9 cellular contexts compared by ENCODE assay signal in genomic region chr10:12334186-12334530, GRCh38. TPM values are rescaled to one million over a fixed set of nuclear protein-coding genes. Genes with fewer than 3 reads are reported as not detected.
DNase-seq lines count a peak whose midpoint lies in the region; ATAC-seq and TF ChIP-seq lines count a peak whose summit lies in the region.
"Had no signal": no experiment of that assay in that cellular context is flagged by ENCODE, and none has a peak within 500 bp of the region (broad histone marks: within the 10 kb centered on the region; RNA-seq: fewer than 3 reads in every experiment).

No MANE protein-coding gene starts in this region.

- H3K27me3 Mint-ChIP-seq in naive B cell = no peaks in the 10 kb centered on the region

- no peak overlapping the region for H3K9ac ChIP-seq in liver (ENCODE audit: low read depth in 1 of 2, low read length in 2 of 2)

- H3K4me3 ChIP-seq in liver (ENCODE audit: low read depth in 1 of 3, low read length in 3 of 3) = no peak overlapping the region
- no peak overlapping the region for H3K4me3 ChIP-seq in right lobe of liver
- H3K4me3 ChIP-seq in brain microvascular endothelial cell (ENCODE audit: low read depth, low read length) = no peak overlapping the region
- H3K4me3 ChIP-seq in upper lobe of right lung = no peak overlapping the region

- intact Hi-C loops in right lobe of liver (cut with DNase I) (no loop called here), upper lobe of right lung (cut with DNase I) (no loop called here)

- H3K9me3 ChIP-seq in liver (ENCODE audit: control insufficient read depth in 4 of 4, low read length in 3 of 4) (no peaks in the 10 kb centered on the region), right lobe of liver (no peaks in the 10 kb centered on the region), upper lobe of right lung (no peaks in the 10 kb centered on the region)

- H3K4me3 Mint-ChIP-seq in naive B cell = peak overlapping the region in 5 of 8 donors; percentile 49 to 82 (median 68)

- H3K36me3 ChIP-seq in liver (ENCODE audit: control insufficient read depth in 4 of 4, insufficient read depth in 3 of 4, low read depth in 1 of 4, low read length in 3 of 4) (no peaks in the 10 kb centered on the region), right lobe of liver (no peaks in the 10 kb centered on the region), brain microvascular endothelial cell (replicated peaks) (no peaks in the 10 kb centered on the region), upper lobe of right lung (no peaks in the 10 kb centered on the region)

- DNase-seq in right lobe of liver = no peak
- no peak for DNase-seq in brain microvascular endothelial cell
- DNase-seq in naive B cell = no peak
- no peak for DNase-seq in NCI-H748 treated with DMSO at 0.1 percent for 48 hours (lab: John Stamatoyannopoulos, UW)
- DNase-seq in upper lobe of right lung = no peak
- DNase-seq in SKM-1 treated with dmso at 0.1 percent for 144 hours (lab: John Stamatoyannopoulos, UW; ENCODE audit: unreplicated experiment) = no peak
- DNase-seq: NCI-H2029 had no signal

- ATAC-seq in right lobe of liver = no peak
- no peak for ATAC-seq in naive B cell (ENCODE audit: low read depth in 2 of 2)
- no peak for ATAC-seq in upper lobe of right lung
- no peak for ATAC-seq in HG03520 (IDR thresholded peaks at IDR 0.05; ENCODE audit: unreplicated experiment)

- peak overlapping the region in 5 of 6 donors; percentile 61 to 94 (median 88) for H3K27ac Mint-ChIP-seq in naive B cell

- no peak for TF ChIP-seq RAD21 in liver (IDR thresholded peaks at IDR 0.05)

- H3K36me3 Mint-ChIP-seq in naive B cell = no peaks in the 10 kb centered on the region

- no peak for TF ChIP-seq POLR2A in right lobe of liver (IDR thresholded peaks at IDR 0.05)

- WGBS in liver = 89% methylated on average over 6 of the region's 6 CpGs
- WGBS in right lobe of liver (ENCODE audit: insufficient coverage, low coverage, low lambda C conversion rate, missing lambda C conversion rate) = 91% methylated on average over 6 of the region's 6 CpGs

- H3K27me3 ChIP-seq in liver (ENCODE audit: control insufficient read depth in 4 of 4, insufficient read depth in 4 of 4, low read length in 3 of 4) (no peaks in the 10 kb centered on the region), right lobe of liver (no peaks in the 10 kb centered on the region), brain microvascular endothelial cell (replicated peaks) (no peaks in the 10 kb centered on the region), upper lobe of right lung (no peaks in the 10 kb centered on the region)

- TF ChIP-seq CTCF in liver (IDR thresholded peaks at IDR 0.05; ENCODE audit: low read depth, low read length, missing input control) (no peak), right lobe of liver (IDR thresholded peaks at IDR 0.05) (no peak), brain microvascular endothelial cell (IDR thresholded peaks at IDR 0.05; ENCODE audit: low read depth, low read length, missing control alignments) (no peak), upper lobe of right lung (IDR thresholded peaks at IDR 0.05) (no peak)

- peak overlapping the region; percentile 36 to 62 for H3K27ac ChIP-seq in liver (ENCODE audit: low read depth in 1 of 2, low read length in 2 of 2)
- H3K27ac ChIP-seq in right lobe of liver = no peak overlapping the region
- H3K27ac ChIP-seq in brain microvascular endothelial cell = peak overlapping the region; percentile 99
- no peak overlapping the region for H3K27ac ChIP-seq in upper lobe of right lung

- peaks cover 21 to 50% (median 33%) of the 10 kb centered on the region in 3 donors for H3K4me1 Mint-ChIP-seq in naive B cell

- peaks cover 0 to 2% (median 0%) of the 10 kb centered on the region in 7 donors for H3K9me3 Mint-ChIP-seq in naive B cell

- peaks cover 0 to 14% (median 3%) of the 10 kb centered on the region in 4 donors for H3K4me1 ChIP-seq in liver (ENCODE audit: control insufficient read depth in 4 of 4, insufficient read depth in 4 of 4, low read length in 3 of 4)
- H3K4me1 ChIP-seq in right lobe of liver = peaks cover 0 to 13% (median 4%) of the 10 kb centered on the region in 4 donors
- peaks cover 11% of the 10 kb centered on the region for H3K4me1 ChIP-seq in upper lobe of right lung

- in situ Hi-C loops in brain microvascular endothelial cell (cut with HindIII; ENCODE audit: low pct_ligation_motif_present, low sequenced_read_pairs) = no loop called here

TF ChIP-seq in liver, 16 proteins besides CTCF, POLR2A, EP300 and RAD21:
- no peak for TF ChIP-seq FOXA2 (IDR thresholded peaks at IDR 0.05)
- TF ChIP-seq ATF3 (IDR thresholded peaks at IDR 0.05) = no peak
- TF ChIP-seq GABPA (IDR thresholded peaks at IDR 0.05 in 1 of 2, conservative IDR thresholded peaks at IDR 0.05 in 1 of 2) = no peak
- TF ChIP-seq YY1 (IDR thresholded peaks at IDR 0.05) = no peak
- TF ChIP-seq SP1 (IDR thresholded peaks at IDR 0.05) = no peak
- TF ChIP-seq HNF4G (IDR thresholded peaks at IDR 0.05) = no peak
- no peak for TF ChIP-seq RXRA (IDR thresholded peaks at IDR 0.05)
- no peak for TF ChIP-seq REST (IDR thresholded peaks at IDR 0.05)
- TF ChIP-seq EGR1 (IDR thresholded peaks at IDR 0.05; ENCODE audit: low read depth in 2 of 2) = no peak
- TF ChIP-seq JUND (IDR thresholded peaks at IDR 0.05) = no peak
- TF ChIP-seq ZBTB33 (IDR thresholded peaks at IDR 0.05) = no peak
- no peak for TF ChIP-seq NR2F2 (IDR thresholded peaks at IDR 0.05)
- no peak for TF ChIP-seq HNF4A (conservative IDR thresholded peaks at IDR 0.05)
- TF ChIP-seq MAX (IDR thresholded peaks at IDR 0.05) = no peak

RNA-seq across cellular contexts. Expression of gene CAMK1D, which starts 15.2 kb away (rescaled TPM):
- 10 to 100 TPM in 1 of 2 donors, 1 to 10 TPM in 1; 2.7 to 10.1 TPM for total RNA-seq in liver
- polyA plus RNA-seq in liver = 1 to 10 TPM; 3.3 to 5.2 TPM
- 10 to 100 TPM in 3 of 6 experiments, 1 to 10 TPM in 3; 5.3 to 10.8 (median 9.5) TPM for total RNA-seq in right lobe of liver
- 10 to 100 TPM; 12.2 to 54.1 (median 35.6) TPM for polyA plus RNA-seq in naive B cell (ENCODE audit: low read depth in 6 of 6)
- 17.1 TPM for total RNA-seq in upper lobe of right lung

Comparison
In these comparisons a context has a peak if more than half of its experiments do, and no peak if none do; other contexts are left out.
1. H3K27ac ChIP-seq: peak in liver (2 of 2) and brain microvascular endothelial cell (single experiment); none in right lobe of liver (0 of 3) and upper lobe of right lung (single experiment).